1 cellular context compared by ENCODE assay signal in the genomic region with DNA sequence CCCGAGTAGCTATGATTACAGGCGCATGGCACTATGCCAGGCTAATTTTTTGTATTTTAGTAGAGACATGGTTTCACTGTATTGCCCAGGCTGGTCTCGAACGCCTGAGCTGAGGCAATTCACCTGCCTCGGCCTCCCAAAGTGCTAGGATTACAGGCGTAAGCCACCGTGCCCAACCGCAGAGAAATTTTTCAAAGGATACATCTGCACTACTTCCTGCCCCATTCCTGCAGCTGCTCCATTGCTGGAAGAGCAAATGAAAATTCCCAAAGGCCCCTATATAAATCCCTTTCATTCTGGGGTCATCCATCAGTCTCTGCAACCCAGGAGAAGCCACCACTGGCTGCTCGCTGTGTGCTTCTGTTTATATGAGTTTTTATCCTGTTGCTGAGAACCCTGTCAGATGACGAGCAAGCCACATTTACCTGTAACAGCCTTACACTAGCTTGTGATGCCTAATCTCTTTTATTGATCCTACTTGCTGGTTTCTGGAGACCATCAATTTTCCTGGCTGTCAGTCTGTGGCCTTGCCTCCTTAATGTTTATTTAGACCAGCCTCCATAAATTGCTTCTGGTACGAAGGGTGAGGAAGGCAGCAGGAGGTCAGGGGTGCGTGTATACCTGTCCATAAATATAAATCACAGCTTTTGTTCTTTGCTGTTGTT.
TF ChIP-seq lines count a peak whose summit lies in the region.

No MANE protein-coding gene starts in this region.

TF ChIP-seq in GM23338, 12 proteins besides CTCF, POLR2A, EP300 and RAD21 (continued from another document):
- TF ChIP-seq, protein P1, sequence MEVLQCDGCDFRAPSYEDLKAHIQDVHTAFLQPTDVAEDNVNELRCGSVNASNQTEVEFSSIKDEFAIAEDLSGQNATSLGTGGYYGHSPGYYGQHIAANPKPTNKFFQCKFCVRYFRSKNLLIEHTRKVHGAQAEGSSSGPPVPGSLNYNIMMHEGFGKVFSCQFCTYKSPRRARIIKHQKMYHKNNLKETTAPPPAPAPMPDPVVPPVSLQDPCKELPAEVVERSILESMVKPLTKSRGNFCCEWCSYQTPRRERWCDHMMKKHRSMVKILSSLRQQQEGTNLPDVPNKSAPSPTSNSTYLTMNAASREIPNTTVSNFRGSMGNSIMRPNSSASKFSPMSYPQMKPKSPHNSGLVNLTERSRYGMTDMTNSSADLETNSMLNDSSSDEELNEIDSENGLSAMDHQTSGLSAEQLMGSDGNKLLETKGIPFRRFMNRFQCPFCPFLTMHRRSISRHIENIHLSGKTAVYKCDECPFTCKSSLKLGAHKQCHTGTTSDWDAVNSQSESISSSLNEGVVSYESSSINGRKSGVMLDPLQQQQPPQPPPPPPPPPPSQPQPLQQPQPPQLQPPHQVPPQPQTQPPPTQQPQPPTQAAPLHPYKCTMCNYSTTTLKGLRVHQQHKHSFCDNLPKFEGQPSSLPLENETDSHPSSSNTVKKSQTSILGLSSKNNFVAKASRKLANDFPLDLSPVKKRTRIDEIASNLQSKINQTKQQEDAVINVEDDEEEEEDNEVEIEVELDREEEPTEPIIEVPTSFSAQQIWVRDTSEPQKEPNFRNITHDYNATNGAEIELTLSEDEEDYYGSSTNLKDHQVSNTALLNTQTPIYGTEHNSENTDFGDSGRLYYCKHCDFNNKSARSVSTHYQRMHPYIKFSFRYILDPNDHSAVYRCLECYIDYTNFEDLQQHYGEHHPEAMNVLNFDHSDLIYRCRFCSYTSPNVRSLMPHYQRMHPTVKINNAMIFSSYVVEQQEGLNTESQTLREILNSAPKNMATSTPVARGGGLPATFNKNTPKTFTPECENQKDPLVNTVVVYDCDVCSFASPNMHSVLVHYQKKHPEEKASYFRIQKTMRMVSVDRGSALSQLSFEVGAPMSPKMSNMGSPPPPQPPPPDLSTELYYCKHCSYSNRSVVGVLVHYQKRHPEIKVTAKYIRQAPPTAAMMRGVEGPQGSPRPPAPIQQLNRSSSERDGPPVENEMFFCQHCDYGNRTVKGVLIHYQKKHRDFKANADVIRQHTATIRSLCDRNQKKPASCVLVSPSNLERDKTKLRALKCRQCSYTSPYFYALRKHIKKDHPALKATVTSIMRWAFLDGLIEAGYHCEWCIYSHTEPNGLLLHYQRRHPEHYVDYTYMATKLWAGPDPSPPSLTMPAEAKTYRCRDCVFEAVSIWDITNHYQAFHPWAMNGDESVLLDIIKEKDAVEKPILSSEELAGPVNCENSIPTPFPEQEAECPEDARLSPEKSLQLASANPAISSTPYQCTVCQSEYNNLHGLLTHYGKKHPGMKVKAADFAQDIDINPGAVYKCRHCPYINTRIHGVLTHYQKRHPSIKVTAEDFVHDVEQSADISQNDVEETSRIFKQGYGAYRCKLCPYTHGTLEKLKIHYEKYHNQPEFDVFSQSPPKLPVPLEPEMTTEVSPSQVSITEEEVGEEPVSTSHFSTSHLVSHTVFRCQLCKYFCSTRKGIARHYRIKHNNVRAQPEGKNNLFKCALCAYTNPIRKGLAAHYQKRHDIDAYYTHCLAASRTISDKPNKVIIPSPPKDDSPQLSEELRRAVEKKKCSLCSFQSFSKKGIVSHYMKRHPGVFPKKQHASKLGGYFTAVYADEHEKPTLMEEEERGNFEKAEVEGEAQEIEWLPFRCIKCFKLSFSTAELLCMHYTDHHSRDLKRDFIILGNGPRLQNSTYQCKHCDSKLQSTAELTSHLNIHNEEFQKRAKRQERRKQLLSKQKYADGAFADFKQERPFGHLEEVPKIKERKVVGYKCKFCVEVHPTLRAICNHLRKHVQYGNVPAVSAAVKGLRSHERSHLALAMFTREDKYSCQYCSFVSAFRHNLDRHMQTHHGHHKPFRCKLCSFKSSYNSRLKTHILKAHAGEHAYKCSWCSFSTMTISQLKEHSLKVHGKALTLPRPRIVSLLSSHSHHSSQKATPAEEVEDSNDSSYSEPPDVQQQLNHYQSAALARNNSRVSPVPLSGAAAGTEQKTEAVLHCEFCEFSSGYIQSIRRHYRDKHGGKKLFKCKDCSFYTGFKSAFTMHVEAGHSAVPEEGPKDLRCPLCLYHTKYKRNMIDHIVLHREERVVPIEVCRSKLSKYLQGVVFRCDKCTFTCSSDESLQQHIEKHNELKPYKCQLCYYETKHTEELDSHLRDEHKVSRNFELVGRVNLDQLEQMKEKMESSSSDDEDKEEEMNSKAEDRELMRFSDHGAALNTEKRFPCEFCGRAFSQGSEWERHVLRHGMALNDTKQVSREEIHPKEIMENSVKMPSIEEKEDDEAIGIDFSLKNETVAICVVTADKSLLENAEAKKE (CRISPR knock-in tag; IDR thresholded peaks at IDR 0.05): no peak
- TF ChIP-seq CREB1 (CRISPR knock-in tag; IDR thresholded peaks at IDR 0.05; ENCODE audit: low read depth) (no peak), JUNB (IDR thresholded peaks at IDR 0.05; ENCODE audit: unreplicated experiment) (no peak), ZNF114 (CRISPR knock-in tag; IDR thresholded peaks at IDR 0.05) (no peak), EZH2phosphoT487 (IDR thresholded peaks at IDR 0.05; ENCODE audit: unreplicated experiment) (no peak)
- TF ChIP-seq, protein P2, sequence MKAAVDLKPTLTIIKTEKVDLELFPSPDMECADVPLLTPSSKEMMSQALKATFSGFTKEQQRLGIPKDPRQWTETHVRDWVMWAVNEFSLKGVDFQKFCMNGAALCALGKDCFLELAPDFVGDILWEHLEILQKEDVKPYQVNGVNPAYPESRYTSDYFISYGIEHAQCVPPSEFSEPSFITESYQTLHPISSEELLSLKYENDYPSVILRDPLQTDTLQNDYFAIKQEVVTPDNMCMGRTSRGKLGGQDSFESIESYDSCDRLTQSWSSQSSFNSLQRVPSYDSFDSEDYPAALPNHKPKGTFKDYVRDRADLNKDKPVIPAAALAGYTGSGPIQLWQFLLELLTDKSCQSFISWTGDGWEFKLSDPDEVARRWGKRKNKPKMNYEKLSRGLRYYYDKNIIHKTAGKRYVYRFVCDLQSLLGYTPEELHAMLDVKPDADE (IDR thresholded peaks at IDR 0.05): no peak
